In the genomic region with DNA sequence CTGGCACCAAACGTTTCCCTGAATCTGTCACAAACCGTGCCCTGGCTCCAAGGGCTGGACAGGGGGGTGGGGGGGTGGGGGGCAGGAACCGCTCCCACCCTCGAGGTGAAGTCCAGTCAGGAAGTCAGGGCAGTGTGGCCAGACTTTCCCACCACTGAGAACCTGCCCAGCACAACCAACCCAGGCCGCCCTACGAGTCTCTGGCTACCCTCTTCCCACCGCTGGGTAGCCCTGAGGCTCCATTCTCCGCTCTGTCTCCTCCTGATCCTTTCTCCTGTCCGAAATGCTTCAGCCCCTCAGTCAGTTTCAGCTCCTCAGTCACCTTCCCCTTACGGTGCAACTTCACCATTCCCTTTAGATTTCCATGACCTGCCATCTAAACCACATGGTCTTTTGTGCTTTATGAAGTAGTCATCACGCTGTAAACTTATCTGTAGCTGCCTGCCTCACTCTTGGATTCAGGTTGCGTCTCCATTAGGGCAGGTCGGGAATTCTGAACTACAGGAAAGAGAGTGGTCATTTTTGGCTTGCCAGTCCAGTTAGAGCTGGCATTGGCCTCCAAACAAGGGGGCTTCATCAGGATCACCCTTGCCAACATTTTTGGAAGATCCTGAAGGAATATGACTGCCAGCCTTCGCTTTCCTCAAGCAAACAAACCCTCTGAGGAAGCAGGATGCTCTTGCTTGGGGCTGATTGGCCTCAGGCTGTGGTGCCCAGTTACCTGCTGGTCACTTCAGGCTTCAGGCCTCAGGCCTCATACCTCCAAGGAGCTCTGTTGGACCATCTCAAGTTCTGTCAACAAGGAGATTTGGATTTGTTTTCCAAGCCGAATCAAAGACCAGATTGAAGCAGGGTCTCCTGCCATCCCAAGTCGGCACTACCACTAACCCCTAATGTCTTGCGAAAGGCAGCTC, we compare ENCODE assay signal across 8 cellular contexts. TPM values are rescaled to one million over a fixed set of nuclear protein-coding genes. Genes with fewer than 3 reads are reported as not detected.
DNase-seq lines count a peak whose midpoint lies in the region; ATAC-seq, FAIRE-seq and TF ChIP-seq lines count a peak whose summit lies in the region.

No MANE protein-coding gene starts in this region.

- DNase-seq in H54 (ENCODE audit: insufficient read length, low spot score) (peak; percentile 40), left ventricle myocardium superior (peak; percentile 32), small intestine (no peak), NCI-H128 (lab: John Stamatoyannopoulos, UW; ENCODE audit: unreplicated experiment) (no peak), NCI-H524 treated with DMSO at 0.1 percent for 48 hours (lab: John Stamatoyannopoulos, UW) (no peak)
- DNase-seq in activated CD4-positive, alpha-beta memory T cell treated with anti-CD3 and anti-CD28 coated beads for 36 hours, result no peak

- CTCF ChIA-PET in activated CD4-positive, alpha-beta memory T cell treated with anti-CD3 and anti-CD28 coated beads for 36 hours (lab: Charles Lee), result interaction anchor here (0.8 to 1.6 kb wide), 2 partner anchors 125 to 127 kb away, joined by 3 read pairs; no protein-coding TSS in a partner anchor

- peaks cover 20% of the 10 kb centered on the region for H3K36me3 Mint-ChIP-seq in activated CD4-positive, alpha-beta memory T cell treated with anti-CD3 and anti-CD28 coated beads for 36 hours

- whole genome bisulfite sequencing in small intestine, 3 donors, result 73 to 86% (median 74%) methylated on average over 14 to 17 of the region's 17 CpGs

- intact Hi-C loops in activated CD4-positive, alpha-beta memory T cell treated with anti-CD3 and anti-CD28 coated beads for 36 hours (cut with micrococcal nuclease), result loop anchor here (5.0 kb wide), 1 partner anchor 310 kb away; a partner anchor contains a TSS
- intact Hi-C loops in left ventricle myocardium superior (cut with micrococcal nuclease), result no loop called here

- FAIRE-seq in H54 (lab: Jason Lieb, UNC) (no peak), small intestine (lab: Jason Lieb, UNC) (no peak)

- ATAC-seq in left ventricle myocardium superior, result peak; percentile 6
- ATAC-seq in GM18870 (IDR thresholded peaks at IDR 0.05; ENCODE audit: unreplicated experiment), result no peak
- ATAC-seq in GM21390 (IDR thresholded peaks at IDR 0.05; ENCODE audit: unreplicated experiment), result no peak

- H3K27ac Mint-ChIP-seq in activated CD4-positive, alpha-beta memory T cell treated with anti-CD3 and anti-CD28 coated beads for 36 hours, result peak overlapping the region; percentile 94

- POLR2A ChIA-PET in activated CD4-positive, alpha-beta memory T cell treated with anti-CD3 and anti-CD28 coated beads for 36 hours (lab: Charles Lee), result interaction anchor here (1.1 kb wide), 1 partner anchor 51 kb away, joined by 3 read pairs; a partner anchor contains a TSS

- H3K27me3 ChIP-seq in small intestine (ENCODE audit: control insufficient read depth in 2 of 2, insufficient read depth in 2 of 2, low read length in 2 of 2), result no peaks in the 10 kb centered on the region

- peaks cover 30% of the 10 kb centered on the region for H3K4me1 Mint-ChIP-seq in activated CD4-positive, alpha-beta memory T cell treated with anti-CD3 and anti-CD28 coated beads for 36 hours (ENCODE audit: low read depth)

- no peaks in the 10 kb centered on the region for H3K27me3 Mint-ChIP-seq in activated CD4-positive, alpha-beta memory T cell treated with anti-CD3 and anti-CD28 coated beads for 36 hours

- peaks cover 0 to 4% of the 10 kb centered on the region in 2 donors for H3K36me3 ChIP-seq in small intestine (ENCODE audit: control insufficient read depth in 2 of 2, insufficient read depth in 2 of 2, low read length in 2 of 2)

- peaks cover 0 to 10% of the 10 kb centered on the region in 2 donors for H3K4me1 ChIP-seq in small intestine (ENCODE audit: control insufficient read depth in 2 of 2, insufficient read depth in 1 of 2, low read depth in 1 of 2, low read length in 1 of 2)

- peak overlapping the region; percentile 98 for H3K4me3 Mint-ChIP-seq in activated CD4-positive, alpha-beta memory T cell treated with anti-CD3 and anti-CD28 coated beads for 36 hours

- no peaks in the 10 kb centered on the region for H3K9me3 ChIP-seq in small intestine (ENCODE audit: control insufficient read depth, low read depth)

- peak overlapping the region; percentile 31 to 91 for H3K4me3 ChIP-seq in small intestine (ENCODE audit: low read depth in 1 of 2, low read length in 2 of 2)

- no peak for TF ChIP-seq POLR2A in H54 (IDR thresholded peaks at IDR 0.05; ENCODE audit: low read depth, low read length)

- peak overlapping the region; percentile 84 to 91 for H3K27ac ChIP-seq in small intestine (ENCODE audit: low read depth in 1 of 2, low read length in 1 of 2)

- H3K9me3 Mint-ChIP-seq in activated CD4-positive, alpha-beta memory T cell treated with anti-CD3 and anti-CD28 coated beads for 36 hours, result no peaks in the 10 kb centered on the region

RNA-seq across cellular contexts. Expression of a gene that starts 0.8 kb away (rescaled TPM):
- total RNA-seq in activated CD4-positive, alpha-beta memory T cell treated with anti-CD3 and anti-CD28 coated beads for 36 hours, result 10 to 100 TPM; 32.5 to 35.4 TPM
- 17.3 TPM for total RNA-seq in left ventricle myocardium superior
- 10 to 100 TPM; 16.2 to 23.6 (median 17.2) TPM for polyA plus RNA-seq in small intestine

RNA-seq across cellular contexts. Expression of a gene that starts 51.6 kb away (rescaled TPM):
- total RNA-seq in activated CD4-positive, alpha-beta memory T cell treated with anti-CD3 and anti-CD28 coated beads for 36 hours, result 10 to 100 TPM; 30.5 to 32.0 TPM
- 46.9 TPM for total RNA-seq in left ventricle myocardium superior
- polyA plus RNA-seq in small intestine, result 10 to 100 TPM; 32.6 to 44.1 (median 34.0) TPM

Comparison
In these comparisons a context has a peak if more than half of its experiments do, and no peak if none do; other contexts are left out.
1. DNase-seq: peak in H54 (single experiment) and left ventricle myocardium superior (single experiment); none in activated CD4-positive, alpha-beta memory T cell treated with anti-CD3 and anti-CD28 coated beads for 36 hours (single experiment), small intestine (single experiment), NCI-H128 (single experiment) and NCI-H524 treated with DMSO at 0.1 percent for 48 hours (single experiment).